26 cellular contexts compared by ENCODE assay signal in genomic region chr12:34051486-34051885, GRCh38.
"Had no signal": no experiment of that assay in that cellular context is flagged by ENCODE, and none has a peak within 500 bp of the region (broad histone marks: within the 10 kb centered on the region; RNA-seq: fewer than 3 reads in every experiment).

No MANE protein-coding gene starts in this region.

- H3K4me3 Mint-ChIP-seq: dendritic cell treated with granulocyte-macrophage colony-stimulating factor and Interleukin-4, amounts not matched to agents 40 ng/mL and 50 ng/mL, for 4 days; mesothelial cell of epicardium; naive B cell; naive thymus-derived CD8-positive, alpha-beta T cell had no signal

- H3K27me3 Mint-ChIP-seq: dendritic cell treated with granulocyte-macrophage colony-stimulating factor and Interleukin-4, amounts not matched to agents 40 ng/mL and 50 ng/mL, for 4 days had no signal

- DNase-seq: colonic mucosa; cortex of kidney; effector CD8-positive, alpha-beta T cell; erythroblast; esophagus squamous epithelium; foreskin fibroblast; foreskin melanocyte; gastrocnemius medialis; glutamatergic neuron; head of caudate nucleus; heart right ventricle; hippocampal formation; left cardiac atrium; left lung; left ventricle myocardium superior; lower lobe of right lung; mesenchymal stem cell; mucosa of descending colon; naive B cell; naive thymus-derived CD8-positive, alpha-beta T cell had no signal

- H3K9me3 ChIP-seq: colonic mucosa, gastrocnemius medialis had no signal

- ATAC-seq: esophagus mucosa; gastrocnemius medialis; heart right ventricle; left cardiac atrium; left lung; left ventricle myocardium superior; lower lobe of right lung; mucosa of descending colon; naive thymus-derived CD8-positive, alpha-beta T cell had no signal

- H3K36me3 ChIP-seq: colonic mucosa, esophagus squamous epithelium, gastrocnemius medialis, heart right ventricle, left lung, lower lobe of right lung had no signal

- H3K4me1 ChIP-seq: colonic mucosa, esophagus squamous epithelium, gastrocnemius medialis, heart right ventricle, left lung, lower lobe of right lung had no signal

- FAIRE-seq: islet of Langerhans, keratinocyte had no signal

- H3K4me3 ChIP-seq: colonic mucosa, esophagus squamous epithelium, gastrocnemius medialis, heart right ventricle, left lung, lower lobe of right lung, mucosa of descending colon had no signal

- H3K4me1 Mint-ChIP-seq: mesothelial cell of epicardium had no signal

- H3K27ac ChIP-seq: colonic mucosa, epithelial cell of prostate, esophagus squamous epithelium, gastrocnemius medialis, heart right ventricle, left lung, lower lobe of right lung had no signal

- H3K27ac Mint-ChIP-seq: dendritic cell treated with granulocyte-macrophage colony-stimulating factor and Interleukin-4, amounts not matched to agents 40 ng/mL and 50 ng/mL, for 4 days; mesothelial cell of epicardium; naive B cell; naive thymus-derived CD8-positive, alpha-beta T cell had no signal

- H3K27me3 ChIP-seq: colonic mucosa, esophagus squamous epithelium, gastrocnemius medialis, heart right ventricle, left lung had no signal
